14 cellular contexts compared by ENCODE assay signal in the genomic region with DNA sequence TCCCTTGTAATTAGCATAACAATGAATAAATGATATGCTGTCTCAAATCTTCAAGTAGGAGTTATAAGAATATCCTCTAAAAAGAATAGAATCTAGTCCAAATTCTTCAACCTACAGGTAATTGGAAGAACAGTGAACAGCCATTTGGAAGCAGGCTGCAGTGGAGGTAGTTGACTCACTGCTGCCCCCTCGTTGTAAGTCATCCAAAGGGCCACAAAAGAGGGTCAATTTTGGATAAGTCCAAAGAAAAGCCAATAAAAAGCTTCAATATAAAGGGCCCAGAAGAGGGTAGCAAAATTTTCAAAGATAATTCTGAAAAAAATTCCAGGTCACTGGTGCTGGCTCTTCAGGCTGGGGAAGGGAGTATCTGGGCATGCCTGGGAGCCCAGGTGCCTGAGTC.
DNase-seq lines count a peak whose midpoint lies in the region; ATAC-seq, FAIRE-seq and TF ChIP-seq lines count a peak whose summit lies in the region.
"Had no signal": no experiment of that assay in that cellular context is flagged by ENCODE, and none has a peak within 500 bp of the region (broad histone marks: within the 10 kb centered on the region; RNA-seq: fewer than 3 reads in every experiment).

No MANE protein-coding gene starts in this region.

- H3K9me3 ChIP-seq in left ventricle myocardium inferior (replicated peaks) (peaks cover 3% of the 10 kb centered on the region), Panc1 (ENCODE audit: control insufficient read depth, insufficient read depth, low read depth, low read length) (no peaks in the 10 kb centered on the region)
- H3K9me3 ChIP-seq in CD4-positive, alpha-beta memory T cell (ENCODE audit: control insufficient read depth in 1 of 2, low read length in 2 of 2): no peaks in the 10 kb centered on the region

- no TSS peak for BruUV-seq in Panc1 (replicated peaks; lab: Mats Ljungman, UMichigan)

- intact Hi-C loops in left ventricle myocardium inferior (cut with micrococcal nuclease): loop anchor here (10.0 kb wide), 1 partner anchor 110 kb away; no protein-coding TSS in a partner anchor
- intact Hi-C loops in left cardiac atrium (cut with DNase I): loop anchor here in 1 of 2 donors (10.0 kb wide), 1 partner anchor 110 kb away; no protein-coding TSS in a partner anchor
- intact Hi-C loops in Panc1 (cut with micrococcal nuclease; ENCODE audit: unreplicated experiment): no loop called here
- intact Hi-C loops in activated T-helper 1 cell treated with anti-CD3 and anti-CD28 coated beads, Interleukin-12 subunit alpha, Interleukin-12 subunit beta, Interleukin-2, Interleukin-4 antibody, amounts not matched to agents 30 ng/mL and 10 ng/mL and 1 ng/mL, durations not matched to agents 14 hours and 24 hours and 36 hours (cut with micrococcal nuclease): loop anchor here (5.0 kb wide), 1 partner anchor 282 kb away; no protein-coding TSS in a partner anchor
- intact Hi-C loops in CD4-positive, alpha-beta memory T cell (cut with micrococcal nuclease): no loop called here

- no peak overlapping the region for H3K27ac ChIP-seq in left ventricle myocardium inferior (replicated peaks)
- no peak overlapping the region for H3K27ac ChIP-seq in Panc1 (ENCODE audit: low read length)
- no peak overlapping the region for H3K27ac ChIP-seq in CD4-positive, alpha-beta memory T cell (ENCODE audit: low read depth, low read length)
- H3K27ac ChIP-seq: skin epidermis had no signal

- peaks cover 21% of the 10 kb centered on the region for H3K4me1 ChIP-seq in left ventricle myocardium inferior
- H3K4me1 ChIP-seq in Panc1 (ENCODE audit: control insufficient read depth, insufficient read depth, low read length): no peaks in the 10 kb centered on the region
- H3K4me1 ChIP-seq in CD4-positive, alpha-beta memory T cell (ENCODE audit: insufficient read depth, low read length): no peaks in the 10 kb centered on the region

- H3K9me3 Mint-ChIP-seq in activated T-helper 1 cell treated with anti-CD3 and anti-CD28 coated beads, Interleukin-12 subunit alpha, Interleukin-12 subunit beta, Interleukin-2, Interleukin-4 antibody, amounts not matched to agents 30 ng/mL and 10 ng/mL and 1 ng/mL, durations not matched to agents 14 hours and 24 hours and 36 hours: peaks cover 3% of the 10 kb centered on the region
- peaks cover 0 to 6% (median 0%) of the 10 kb centered on the region in 8 donors for H3K9me3 Mint-ChIP-seq in CD4-positive, alpha-beta memory T cell

- H3K27ac Mint-ChIP-seq in activated T-helper 1 cell treated with anti-CD3 and anti-CD28 coated beads, Interleukin-12 subunit alpha, Interleukin-12 subunit beta, Interleukin-2, Interleukin-4 antibody, amounts not matched to agents 30 ng/mL and 10 ng/mL and 1 ng/mL, durations not matched to agents 14 hours and 24 hours and 36 hours: no peak overlapping the region
- H3K27ac Mint-ChIP-seq in CD4-positive, alpha-beta memory T cell: no peak overlapping the region
- H3K27ac Mint-ChIP-seq: activated CD8-positive, alpha-beta memory T cell treated with anti-CD3 and anti-CD28 coated beads, Interleukin-2, amount 10 ng/mL, durations not matched to agents 7 days and 5 days had no signal

- DNase-seq in left ventricle myocardium inferior (no peak), left cardiac atrium (no peak), Panc1 (ENCODE audit: low read depth, low spot score) (no peak), foreskin fibroblast (peak; percentile 4 to 30), NCI-H1105 treated with DMSO at 0.1 percent for 48 hours (lab: John Stamatoyannopoulos, UW) (no peak), GM12892 (ENCODE audit: insufficient read length) (no peak)
- no peak for DNase-seq in activated T-helper 1 cell treated with anti-CD3 and anti-CD28 coated beads, Interleukin-12 subunit alpha, Interleukin-12 subunit beta, Interleukin-2, Interleukin-4 antibody, amounts not matched to agents 30 ng/mL and 10 ng/mL and 1 ng/mL, durations not matched to agents 14 hours and 24 hours and 36 hours (ENCODE audit: low spot score)
- DNase-seq in CD4-positive, alpha-beta memory T cell: no peak
- DNase-seq: activated CD8-positive, alpha-beta memory T cell treated with anti-CD3 and anti-CD28 coated beads, Interleukin-2, amount 10 ng/mL, durations not matched to agents 7 days and 5 days; DMS79 treated with DMSO at 0.1 percent for 48 hours; NCI-H446 treated with DMSO at 0.1 percent for 48 hours; substantia nigra had no signal

- POLR2A ChIA-PET in Panc1 (lab: Charles Lee): no interaction called here
- POLR2A ChIA-PET in CD4-positive, alpha-beta memory T cell (lab: Charles Lee; ENCODE audit: partially characterized antibody): no interaction called here

- H3K4me3 ChIP-seq in left ventricle myocardium inferior: no peak overlapping the region
- no peak overlapping the region for H3K4me3 ChIP-seq in Panc1 (ENCODE audit: low read depth in 2 of 2, low read length in 2 of 2)
- no peak overlapping the region for H3K4me3 ChIP-seq in foreskin fibroblast (ENCODE audit: low read depth in 1 of 2, low read length in 2 of 2)
- H3K4me3 ChIP-seq in CD4-positive, alpha-beta memory T cell (ENCODE audit: low read length in 2 of 2): no peak overlapping the region
- H3K4me3 ChIP-seq: skin epidermis had no signal

- no peak overlapping the region for H3K4me3 Mint-ChIP-seq in activated T-helper 1 cell treated with anti-CD3 and anti-CD28 coated beads, Interleukin-12 subunit alpha, Interleukin-12 subunit beta, Interleukin-2, Interleukin-4 antibody, amounts not matched to agents 30 ng/mL and 10 ng/mL and 1 ng/mL, durations not matched to agents 14 hours and 24 hours and 36 hours
- no peak overlapping the region for H3K4me3 Mint-ChIP-seq in CD4-positive, alpha-beta memory T cell
- H3K4me3 Mint-ChIP-seq: activated CD8-positive, alpha-beta memory T cell treated with anti-CD3 and anti-CD28 coated beads, Interleukin-2, amount 10 ng/mL, durations not matched to agents 7 days and 5 days had no signal

- H3K36me3 ChIP-seq in left ventricle myocardium inferior (no peaks in the 10 kb centered on the region), Panc1 (ENCODE audit: control insufficient read depth, insufficient read depth, low read length) (no peaks in the 10 kb centered on the region)
- no peaks in the 10 kb centered on the region for H3K36me3 ChIP-seq in CD4-positive, alpha-beta memory T cell (ENCODE audit: insufficient read depth, low read length)

- peaks cover 11% of the 10 kb centered on the region for H3K27me3 Mint-ChIP-seq in activated T-helper 1 cell treated with anti-CD3 and anti-CD28 coated beads, Interleukin-12 subunit alpha, Interleukin-12 subunit beta, Interleukin-2, Interleukin-4 antibody, amounts not matched to agents 30 ng/mL and 10 ng/mL and 1 ng/mL, durations not matched to agents 14 hours and 24 hours and 36 hours (ENCODE audit: insufficient read depth)
- H3K27me3 Mint-ChIP-seq in CD4-positive, alpha-beta memory T cell: no peaks in the 10 kb centered on the region
- H3K27me3 Mint-ChIP-seq: activated CD8-positive, alpha-beta memory T cell treated with anti-CD3 and anti-CD28 coated beads, Interleukin-2, amount 10 ng/mL, durations not matched to agents 7 days and 5 days had no signal

- H3K36me3 Mint-ChIP-seq in activated T-helper 1 cell treated with anti-CD3 and anti-CD28 coated beads, Interleukin-12 subunit alpha, Interleukin-12 subunit beta, Interleukin-2, Interleukin-4 antibody, amounts not matched to agents 30 ng/mL and 10 ng/mL and 1 ng/mL, durations not matched to agents 14 hours and 24 hours and 36 hours (ENCODE audit: low read depth): no peaks in the 10 kb centered on the region
- H3K36me3 Mint-ChIP-seq in CD4-positive, alpha-beta memory T cell: no peaks in the 10 kb centered on the region
- H3K36me3 Mint-ChIP-seq: activated CD8-positive, alpha-beta memory T cell treated with anti-CD3 and anti-CD28 coated beads, Interleukin-2, amount 10 ng/mL, durations not matched to agents 7 days and 5 days had no signal

- H3K27me3 ChIP-seq in left ventricle myocardium inferior (ENCODE audit: low read depth): peaks cover 41% of the 10 kb centered on the region
- H3K27me3 ChIP-seq in Panc1 (ENCODE audit: control insufficient read depth, insufficient read depth, low read length): no peaks in the 10 kb centered on the region
- H3K27me3 ChIP-seq in CD4-positive, alpha-beta memory T cell (ENCODE audit: insufficient read depth, low read length): no peaks in the 10 kb centered on the region

- in situ Hi-C loops in Panc1 (cut with HindIII; ENCODE audit: low pct_unique_long_range_greater_than_20kb, low sequenced_read_pairs): no loop called here

- ATAC-seq in left cardiac atrium (no peak), Panc1 (no peak)
- ATAC-seq: activated CD8-positive, alpha-beta memory T cell treated with anti-CD3 and anti-CD28 coated beads, Interleukin-2, amount 10 ng/mL, durations not matched to agents 7 days and 5 days had no signal

- H3K4me1 Mint-ChIP-seq in activated T-helper 1 cell treated with anti-CD3 and anti-CD28 coated beads, Interleukin-12 subunit alpha, Interleukin-12 subunit beta, Interleukin-2, Interleukin-4 antibody, amounts not matched to agents 30 ng/mL and 10 ng/mL and 1 ng/mL, durations not matched to agents 14 hours and 24 hours and 36 hours (ENCODE audit: low read depth): no peaks in the 10 kb centered on the region
- no peaks in the 10 kb centered on the region for H3K4me1 Mint-ChIP-seq in CD4-positive, alpha-beta memory T cell
- H3K4me1 Mint-ChIP-seq: activated CD8-positive, alpha-beta memory T cell treated with anti-CD3 and anti-CD28 coated beads, Interleukin-2, amount 10 ng/mL, durations not matched to agents 7 days and 5 days had no signal

- TF ChIP-seq CTCF in left ventricle myocardium inferior (IDR thresholded peaks at IDR 0.05; ENCODE audit: borderline replicate concordance): peak; percentile 30
- peak; percentile 33 for TF ChIP-seq CTCF in Panc1 (IDR thresholded peaks at IDR 0.05)
- peak; percentile 43 for TF ChIP-seq CTCF in foreskin fibroblast (IDR thresholded peaks at IDR 0.05; ENCODE audit: low read depth, low read length)

- no peak for TF ChIP-seq POLR2A in GM12892 (IDR thresholded peaks at IDR 0.05; ENCODE audit: low read depth, low read length)

- FAIRE-seq in GM12892 (lab: Jason Lieb, UNC): no peak
- FAIRE-seq: frontal cortex had no signal

- CTCF ChIA-PET in Panc1 (lab: Charles Lee): interaction anchor here (0.6 kb wide), 1 partner anchor 80 kb away, joined by 4 read pairs; no protein-coding TSS in a partner anchor
- CTCF ChIA-PET in CD4-positive, alpha-beta memory T cell (lab: Charles Lee; ENCODE audit: partially characterized antibody): no interaction called here

Comparison
In these comparisons a context has a peak if more than half of its experiments do, and no peak if none do; other contexts are left out.
1. DNase-seq: peak in foreskin fibroblast (2 of 2); none in left ventricle myocardium inferior (single experiment), left cardiac atrium (single experiment), Panc1 (single experiment), NCI-H1105 treated with DMSO at 0.1 percent for 48 hours (single experiment), activated T-helper 1 cell treated with anti-CD3 and anti-CD28 coated beads, Interleukin-12 subunit alpha, Interleukin-12 subunit beta, Interleukin-2, Interleukin-4 antibody, amounts not matched to agents 30 ng/mL and 10 ng/mL and 1 ng/mL, durations not matched to agents 14 hours and 24 hours and 36 hours (single experiment), CD4-positive, alpha-beta memory T cell (0 of 5) and GM12892 (single experiment).
2. intact Hi-C loops: an anchor here in left ventricle myocardium inferior (10.0 kb wide) and activated T-helper 1 cell treated with anti-CD3 and anti-CD28 coated beads, Interleukin-12 subunit alpha, Interleukin-12 subunit beta, Interleukin-2, Interleukin-4 antibody, amounts not matched to agents 30 ng/mL and 10 ng/mL and 1 ng/mL, durations not matched to agents 14 hours and 24 hours and 36 hours (5.0 kb wide); none called in Panc1 and CD4-positive, alpha-beta memory T cell.
3. Peak in every context shown above with its lines, with median percentiles within 50 percentile points of each other: CTCF ChIP-seq.